16 cellular contexts compared by ENCODE assay signal in the genomic region with DNA sequence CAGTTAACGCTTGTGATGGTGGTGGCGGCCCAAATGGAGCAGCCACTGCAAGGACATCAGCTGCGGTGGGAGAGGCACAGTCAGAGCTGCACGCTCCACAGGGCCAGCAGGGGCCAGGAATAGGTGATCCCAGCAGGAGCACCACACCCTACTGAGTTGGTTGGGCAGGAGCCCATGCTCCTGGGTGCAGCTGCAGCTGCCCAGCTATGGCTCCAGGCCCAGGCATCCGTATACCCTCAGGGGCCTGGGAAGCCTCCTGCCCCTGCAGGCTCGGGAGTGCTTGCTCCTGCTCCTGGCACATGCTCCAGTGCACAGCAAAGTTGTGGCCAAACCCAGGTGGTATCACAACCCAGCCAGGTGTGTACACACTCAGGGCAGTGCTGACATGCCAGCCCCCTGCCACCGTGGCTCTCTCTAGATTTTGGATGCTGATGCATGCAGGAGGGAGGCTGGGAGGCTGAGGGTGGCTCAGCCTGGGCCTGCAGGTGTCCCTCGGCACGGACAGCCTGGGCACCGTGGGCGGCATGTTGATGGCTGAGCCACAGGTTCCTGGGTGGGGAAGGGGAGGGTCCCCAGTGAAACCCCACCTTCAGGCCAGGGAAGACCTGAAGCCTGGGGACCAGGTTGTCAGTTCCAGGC.
"Had no signal": no experiment of that assay in that cellular context is flagged by ENCODE, and none has a peak within 500 bp of the region (broad histone marks: within the 10 kb centered on the region; RNA-seq: fewer than 3 reads in every experiment).

No MANE protein-coding gene starts in this region.

- DNase-seq: cerebellar nuclear complex; colonic mucosa; effector CD8-positive, alpha-beta T cell; gastrocnemius medialis; left cardiac atrium; left ventricle myocardium inferior; mesenchymal stem cell; midbrain; stimulated activated CD4-positive, alpha-beta T cell treated with anti-CD3 and anti-CD28 coated beads, Interleukin-4, amount 100 ng/mL, for 24 hours; stimulated activated naive B cell treated with anti-CD40 and anti-IgM and Interleukin-4, amounts not matched to agents 10 μg/mL and 1 μg/mL and 100 μg/mL, for 72 hours; trophoblast cell; uterus had no signal

- H3K36me3 ChIP-seq: colonic mucosa, esophagus muscularis mucosa, gastrocnemius medialis, left ventricle myocardium inferior, uterus had no signal

- H3K9me3 ChIP-seq: colonic mucosa, esophagus muscularis mucosa, gastrocnemius medialis, left ventricle myocardium inferior, uterus had no signal

- ATAC-seq: gastrocnemius medialis; left cardiac atrium; right cardiac atrium; stimulated activated naive B cell treated with anti-CD40 and anti-IgM and Interleukin-4, amounts not matched to agents 10 μg/mL and 1 μg/mL and 100 μg/mL, for 72 hours had no signal

- H3K27me3 ChIP-seq: colonic mucosa, esophagus muscularis mucosa, gastrocnemius medialis, uterus had no signal

- FAIRE-seq: keratinocyte had no signal

- H3K27ac ChIP-seq: colonic mucosa, esophagus muscularis mucosa, gastrocnemius medialis, left ventricle myocardium inferior, uterus had no signal

- H3K4me3 ChIP-seq: colonic mucosa, esophagus muscularis mucosa, gastrocnemius medialis, left ventricle myocardium inferior, lung, uterus had no signal

- H3K4me1 ChIP-seq: colonic mucosa, esophagus muscularis mucosa, gastrocnemius medialis, left ventricle myocardium inferior, uterus had no signal
